1 cellular context compared by ENCODE assay signal in the genomic region with DNA sequence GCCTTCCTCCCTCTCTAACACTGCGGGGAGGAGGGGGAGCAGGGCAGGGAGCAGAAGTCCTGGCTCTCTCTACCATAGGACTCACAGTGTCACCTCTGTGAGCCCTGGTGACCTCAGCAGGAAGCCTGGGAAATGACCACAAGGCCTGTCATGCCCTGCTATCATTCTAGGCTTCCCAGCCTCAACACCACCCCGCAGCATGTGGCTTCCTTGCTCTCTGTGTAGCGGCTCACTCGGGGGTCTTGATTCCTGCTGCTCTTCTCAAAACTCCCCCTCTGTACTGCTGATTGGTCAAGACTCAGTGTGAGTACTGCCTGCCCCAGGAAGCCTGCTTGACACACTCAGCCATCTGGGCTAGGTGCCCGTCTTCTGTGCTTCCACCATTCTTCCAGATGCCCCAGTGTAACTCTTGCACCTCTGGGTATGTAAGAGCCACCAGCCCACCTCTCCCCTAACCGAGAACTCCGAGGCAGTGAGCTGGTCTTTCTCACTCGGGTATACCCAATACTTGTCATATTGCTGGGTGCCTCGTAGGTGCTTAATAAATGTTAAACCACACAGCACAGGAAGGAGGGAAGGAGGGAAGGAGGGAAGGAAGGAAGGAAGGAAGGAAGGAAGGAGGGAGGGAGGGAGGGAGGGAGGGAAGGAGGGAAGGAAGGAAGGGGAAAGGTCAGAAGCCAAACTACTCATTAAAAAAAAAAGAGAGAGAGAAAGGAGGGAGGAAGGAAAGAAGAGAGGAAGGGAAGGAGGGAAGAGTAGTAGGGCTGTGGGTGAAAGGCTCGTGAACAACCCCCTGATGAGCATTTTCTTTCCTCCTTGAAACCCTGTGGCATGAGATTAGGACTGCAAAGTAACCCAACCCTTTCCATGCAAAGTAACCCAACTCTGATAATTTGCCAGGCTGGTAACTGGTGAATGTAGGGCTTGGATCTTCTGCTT.
TF ChIP-seq lines count a peak whose summit lies in the region.

No MANE protein-coding gene starts in this region.

TF ChIP-seq in H1, 55 proteins besides CTCF, POLR2A, EP300 and RAD21:
- no peak for TF ChIP-seq SAP30 (IDR thresholded peaks at IDR 0.05; ENCODE audit: insufficient read depth, insufficient replicate concordance, low read length)
- TF ChIP-seq CREB1 (IDR thresholded peaks at IDR 0.05), result no peak
- TF ChIP-seq, protein P1, sequence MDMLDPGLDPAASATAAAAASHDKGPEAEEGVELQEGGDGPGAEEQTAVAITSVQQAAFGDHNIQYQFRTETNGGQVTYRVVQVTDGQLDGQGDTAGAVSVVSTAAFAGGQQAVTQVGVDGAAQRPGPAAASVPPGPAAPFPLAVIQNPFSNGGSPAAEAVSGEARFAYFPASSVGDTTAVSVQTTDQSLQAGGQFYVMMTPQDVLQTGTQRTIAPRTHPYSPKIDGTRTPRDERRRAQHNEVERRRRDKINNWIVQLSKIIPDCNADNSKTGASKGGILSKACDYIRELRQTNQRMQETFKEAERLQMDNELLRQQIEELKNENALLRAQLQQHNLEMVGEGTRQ (IDR thresholded peaks at IDR 0.05; ENCODE audit: low read length), result no peak
- no peak for TF ChIP-seq RXRA (IDR thresholded peaks at IDR 0.05; ENCODE audit: insufficient read depth, low read depth, low read length)
- TF ChIP-seq FOSL1 (IDR thresholded peaks at IDR 0.05; ENCODE audit: insufficient read depth, low read depth, low read length), result no peak
- TF ChIP-seq MAFK (IDR thresholded peaks at IDR 0.05; ENCODE audit: low read depth, low read length), result no peak
- no peak for TF ChIP-seq RBBP5 (IDR thresholded peaks at IDR 0.05; ENCODE audit: borderline replicate concordance, low read depth, low read length)
- no peak for TF ChIP-seq HDAC2 (IDR thresholded peaks at IDR 0.05; ENCODE audit: borderline replicate concordance in 1 of 2, low read depth in 2 of 2, low read length in 2 of 2)
- no peak for TF ChIP-seq KDM1A (IDR thresholded peaks at IDR 0.05; ENCODE audit: borderline replicate concordance, low read length)
- no peak for TF ChIP-seq ASH2L (IDR thresholded peaks at IDR 0.05; ENCODE audit: low read length)
- TF ChIP-seq GABPA (IDR thresholded peaks at IDR 0.05; ENCODE audit: borderline replicate concordance, insufficient read depth, low read length), result no peak
- no peak for TF ChIP-seq SIN3A (conservative IDR thresholded peaks at IDR 0.05 in 1 of 2, IDR thresholded peaks at IDR 0.05 in 1 of 2; ENCODE audit: low read depth in 1 of 2, low read length in 2 of 2)
- TF ChIP-seq TEAD4 (IDR thresholded peaks at IDR 0.05; ENCODE audit: low read depth, low read length), result no peak
- TF ChIP-seq BRCA1 (IDR thresholded peaks at IDR 0.05; ENCODE audit: low read depth, low read length), result no peak
